In genomic region chr5:14716755-14717752, GRCh38 we compare ENCODE assay signal across 18 cellular contexts. TPM values are rescaled to one million over a fixed set of nuclear protein-coding genes. Genes with fewer than 3 reads are reported as not detected.
DNase-seq lines count a peak whose midpoint lies in the region; ATAC-seq and TF ChIP-seq lines count a peak whose summit lies in the region.
"Had no signal": no experiment of that assay in that cellular context is flagged by ENCODE, and none has a peak within 500 bp of the region (broad histone marks: within the 10 kb centered on the region; RNA-seq: fewer than 3 reads in every experiment).

No MANE protein-coding gene starts in this region.

- peaks cover 8% of the 10 kb centered on the region for H3K36me3 Mint-ChIP-seq in activated naive CD8-positive, alpha-beta T cell
- H3K36me3 Mint-ChIP-seq in activated naive CD8-positive, alpha-beta T cell treated with anti-CD3 and anti-CD28 coated beads, Interleukin-2, amount 50 U/mL, for 24 hours (ENCODE audit: low read depth) = peaks cover 35% of the 10 kb centered on the region
- peaks cover 61% of the 10 kb centered on the region for H3K36me3 Mint-ChIP-seq in activated B cell treated with CpG ODN at 0.5 μM for 24 hours (ENCODE audit: low read depth)
- H3K36me3 Mint-ChIP-seq in stimulated activated naive B cell treated with anti-CD40 and anti-IgM and Interleukin-4, amounts not matched to agents 10 μg/mL and 1 μg/mL and 100 μg/mL, for 72 hours = peaks cover 26 to 55% of the 10 kb centered on the region in 2 donors

- peaks cover 35% of the 10 kb centered on the region for H3K4me1 Mint-ChIP-seq in activated naive CD8-positive, alpha-beta T cell (ENCODE audit: low read depth)
- H3K4me1 Mint-ChIP-seq in activated naive CD8-positive, alpha-beta T cell treated with anti-CD3 and anti-CD28 coated beads, Interleukin-2, amount 50 U/mL, for 24 hours = peaks cover 7% of the 10 kb centered on the region
- no peaks in the 10 kb centered on the region for H3K4me1 Mint-ChIP-seq in activated B cell treated with CpG ODN at 0.5 μM for 24 hours
- peaks cover 0 to 1% of the 10 kb centered on the region in 2 donors for H3K4me1 Mint-ChIP-seq in stimulated activated naive B cell treated with anti-CD40 and anti-IgM and Interleukin-4, amounts not matched to agents 10 μg/mL and 1 μg/mL and 100 μg/mL, for 72 hours

- H3K27me3 Mint-ChIP-seq in activated naive CD8-positive, alpha-beta T cell = no peaks in the 10 kb centered on the region
- H3K27me3 Mint-ChIP-seq in activated naive CD8-positive, alpha-beta T cell treated with anti-CD3 and anti-CD28 coated beads, Interleukin-2, amount 50 U/mL, for 24 hours = no peaks in the 10 kb centered on the region
- no peaks in the 10 kb centered on the region for H3K27me3 Mint-ChIP-seq in activated B cell treated with CpG ODN at 0.5 μM for 24 hours
- H3K27me3 Mint-ChIP-seq in stimulated activated naive B cell treated with anti-CD40 and anti-IgM and Interleukin-4, amounts not matched to agents 10 μg/mL and 1 μg/mL and 100 μg/mL, for 72 hours = no peaks in the 10 kb centered on the region

- no peak for DNase-seq in activated naive CD8-positive, alpha-beta T cell treated with anti-CD3 and anti-CD28 coated beads, Interleukin-2, amount 50 U/mL, for 24 hours
- DNase-seq in activated B cell treated with CpG ODN at 0.5 μM for 24 hours = no peak
- DNase-seq in left lobe of liver (ENCODE audit: low spot score) = no peak
- no peak for DNase-seq in stimulated activated naive B cell treated with anti-CD40 and anti-IgM and Interleukin-4, amounts not matched to agents 10 μg/mL and 1 μg/mL and 100 μg/mL, for 72 hours
- DNase-seq in KG1 (lab: John Stamatoyannopoulos, UW) = no peak
- DNase-seq in NOMO-1 (lab: John Stamatoyannopoulos, UW; ENCODE audit: unreplicated experiment in 2 of 2) = no peak
- DNase-seq: caudate nucleus; mesendoderm; MV-4-11; NCI-H1930; NCI-H510A; nucleus accumbens; SHP77; sigmoid colon; stimulated activated CD4-positive, alpha-beta T cell treated with anti-CD3 and anti-CD28 coated beads, Interleukin-2, amount 100 ng/mL, for 24 hours had no signal

- no peaks in the 10 kb centered on the region for H3K9me3 Mint-ChIP-seq in activated naive CD8-positive, alpha-beta T cell (ENCODE audit: low read depth)
- H3K9me3 Mint-ChIP-seq in activated naive CD8-positive, alpha-beta T cell treated with anti-CD3 and anti-CD28 coated beads, Interleukin-2, amount 50 U/mL, for 24 hours = no peaks in the 10 kb centered on the region
- H3K9me3 Mint-ChIP-seq in activated B cell treated with CpG ODN at 0.5 μM for 24 hours = no peaks in the 10 kb centered on the region
- H3K9me3 Mint-ChIP-seq in stimulated activated naive B cell treated with anti-CD40 and anti-IgM and Interleukin-4, amounts not matched to agents 10 μg/mL and 1 μg/mL and 100 μg/mL, for 72 hours = no peaks in the 10 kb centered on the region

- no peak for ATAC-seq in activated naive CD8-positive, alpha-beta T cell treated with anti-CD3 and anti-CD28 coated beads, Interleukin-2, amount 50 U/mL, for 24 hours
- ATAC-seq in activated B cell treated with CpG ODN at 0.5 μM for 24 hours (ENCODE audit: low read depth) (no peak), left lobe of liver (peak; percentile 65), GM19035 (IDR thresholded peaks at IDR 0.05; ENCODE audit: unreplicated experiment) (no peak)
- ATAC-seq in stimulated activated naive B cell treated with anti-CD40 and anti-IgM and Interleukin-4, amounts not matched to agents 10 μg/mL and 1 μg/mL and 100 μg/mL, for 72 hours (replicated peaks) = no peak
- ATAC-seq: activated CD4-positive, CD25-positive, alpha-beta regulatory T cell treated with anti-CD3 and anti-CD28 coated beads, Interleukin-2, amount 50 U/mL, for 24 hours had no signal

- intact Hi-C loops in activated B cell treated with CpG ODN at 0.5 μM for 24 hours (cut with micrococcal nuclease) = no loop called here

- peak overlapping the region; percentile 67 for H3K27ac Mint-ChIP-seq in activated naive CD8-positive, alpha-beta T cell
- H3K27ac Mint-ChIP-seq in activated naive CD8-positive, alpha-beta T cell treated with anti-CD3 and anti-CD28 coated beads, Interleukin-2, amount 50 U/mL, for 24 hours = no peak overlapping the region
- peak overlapping the region; percentile 3 for H3K27ac Mint-ChIP-seq in activated B cell treated with CpG ODN at 0.5 μM for 24 hours
- peak overlapping the region; percentile 1 for H3K27ac Mint-ChIP-seq in stimulated activated naive B cell treated with anti-CD40 and anti-IgM and Interleukin-4, amounts not matched to agents 10 μg/mL and 1 μg/mL and 100 μg/mL, for 72 hours

- TF ChIP-seq CTCF in activated B cell treated with CpG ODN at 0.5 μM for 24 hours (IDR thresholded peaks at IDR 0.05) = no peak

- no peak overlapping the region for H3K4me3 Mint-ChIP-seq in activated naive CD8-positive, alpha-beta T cell
- no peak overlapping the region for H3K4me3 Mint-ChIP-seq in activated naive CD8-positive, alpha-beta T cell treated with anti-CD3 and anti-CD28 coated beads, Interleukin-2, amount 50 U/mL, for 24 hours
- no peak overlapping the region for H3K4me3 Mint-ChIP-seq in activated B cell treated with CpG ODN at 0.5 μM for 24 hours
- no peak overlapping the region for H3K4me3 Mint-ChIP-seq in stimulated activated naive B cell treated with anti-CD40 and anti-IgM and Interleukin-4, amounts not matched to agents 10 μg/mL and 1 μg/mL and 100 μg/mL, for 72 hours

- POLR2A ChIA-PET in activated B cell treated with CpG ODN at 0.5 μM for 24 hours (lab: Charles Lee) = no interaction called here

- CTCF ChIA-PET in activated B cell treated with CpG ODN at 0.5 μM for 24 hours (lab: Charles Lee) = no interaction called here

RNA-seq across cellular contexts. Expression of gene OTULIN, which starts 52.5 kb away (rescaled TPM):
- total RNA-seq in activated B cell treated with CpG ODN at 0.5 μM for 24 hours (94.0 and 96.5 TPM in 2 replicates), left lobe of liver (32.1 TPM)
